2 cellular contexts compared by ENCODE assay signal in genomic region chr17:15965510-15965909, GRCh38.
TF ChIP-seq lines count a peak whose summit lies in the region.

No MANE protein-coding gene starts in this region.

TF ChIP-seq in HepG2, 621 proteins besides CTCF, POLR2A, EP300 and RAD21:
- TF ChIP-seq ZNF879 (CRISPR knock-in tag; IDR thresholded peaks at IDR 0.05) (no peak), CBX2 (IDR thresholded peaks at IDR 0.05; ENCODE audit: low read depth, low read length) (no peak), CBX2 (CRISPR knock-in tag; IDR thresholded peaks at IDR 0.05; ENCODE audit: low read depth) (no peak), ZC3H13 (CRISPR knock-in tag; IDR thresholded peaks at IDR 0.05) (no peak), ARHGAP35 (CRISPR knock-in tag; IDR thresholded peaks at IDR 0.05; ENCODE audit: borderline replicate concordance) (no peak), HOXA7 (CRISPR knock-in tag; IDR thresholded peaks at IDR 0.05) (no peak), ZBTB44 (CRISPR knock-in tag; IDR thresholded peaks at IDR 0.05) (no peak), ZNF431 (CRISPR knock-in tag; IDR thresholded peaks at IDR 0.05; ENCODE audit: borderline replicate concordance, low read depth) (no peak), ZNF282 (IDR thresholded peaks at IDR 0.05; ENCODE audit: partially characterized antibody) (no peak), PAXIP1 (CRISPR knock-in tag; conservative IDR thresholded peaks at IDR 0.05) (no peak), ZNF256 (CRISPR knock-in tag; conservative IDR thresholded peaks at IDR 0.05) (no peak), ZNF776 (CRISPR knock-in tag; IDR thresholded peaks at IDR 0.05) (no peak), EZH2 (conservative IDR thresholded peaks at IDR 0.05; ENCODE audit: low read depth, low read length) (no peak)

TF ChIP-seq in WTC11, 78 proteins besides CTCF, POLR2A, EP300 and RAD21:
- TF ChIP-seq CDX4 (CRISPR knock-in tag; IDR thresholded peaks at IDR 0.05; ENCODE audit: borderline replicate concordance) = no peak
- no peak for TF ChIP-seq FOXK1 (CRISPR knock-in tag; IDR thresholded peaks at IDR 0.05)
- no peak for TF ChIP-seq ZBTB43 (CRISPR knock-in tag; IDR thresholded peaks at IDR 0.05)
- TF ChIP-seq CBFB (CRISPR knock-in tag; IDR thresholded peaks at IDR 0.05; ENCODE audit: low read depth) = no peak
- no peak for TF ChIP-seq SP1 (CRISPR knock-in tag; conservative IDR thresholded peaks at IDR 0.05)
- no peak for TF ChIP-seq E2F4 (CRISPR knock-in tag; IDR thresholded peaks at IDR 0.05; ENCODE audit: borderline replicate concordance, low read depth)
- TF ChIP-seq NR2C2 (CRISPR knock-in tag; IDR thresholded peaks at IDR 0.05) = no peak
- no peak for TF ChIP-seq ZBTB21 (CRISPR knock-in tag; IDR thresholded peaks at IDR 0.05; ENCODE audit: borderline replicate concordance)
- TF ChIP-seq ARID4B (CRISPR knock-in tag; IDR thresholded peaks at IDR 0.05; ENCODE audit: borderline replicate concordance) = no peak
- TF ChIP-seq HMGA2 (CRISPR knock-in tag; IDR thresholded peaks at IDR 0.05) = no peak
- TF ChIP-seq HMGXB4 (CRISPR knock-in tag; IDR thresholded peaks at IDR 0.05) = no peak
- TF ChIP-seq ATF3 (CRISPR knock-in tag; conservative IDR thresholded peaks at IDR 0.05) = no peak
